ENCODE assay signal across 8 cellular contexts in genomic region chr6:56595490-56596122, GRCh38. TPM values are rescaled to one million over a fixed set of nuclear protein-coding genes. Genes with fewer than 3 reads are reported as not detected.
A peak's percentile ranks its signal among the peaks of the same experiment; 100 is the strongest.
DNase-seq lines count a peak whose midpoint lies in the region; ATAC-seq and TF ChIP-seq lines count a peak whose summit lies in the region.

No MANE protein-coding gene starts in this region.

- H3K27ac ChIP-seq in Karpas-422 (ENCODE audit: low read length), result no peak overlapping the region
- H3K27ac ChIP-seq in adrenal gland, result no peak overlapping the region
- H3K27ac ChIP-seq in spleen, result peak overlapping the region in 1 of 8 donors; percentile 18

- no peaks in the 10 kb centered on the region for H3K9me3 ChIP-seq in Karpas-422 (ENCODE audit: low read length)
- no peaks in the 10 kb centered on the region for H3K9me3 ChIP-seq in adrenal gland (replicated peaks in 1 of 3)
- no peaks in the 10 kb centered on the region for H3K9me3 ChIP-seq in spleen

- H3K36me3 ChIP-seq in Karpas-422 (ENCODE audit: insufficient read depth, low read length) (no peaks in the 10 kb centered on the region), adrenal gland (replicated peaks in 1 of 2) (peaks cover 0 to 20% of the 10 kb centered on the region in 2 donors), spleen (peaks cover 0 to 51% (median 1%) of the 10 kb centered on the region in 6 donors)

- peak; percentile 25 for ATAC-seq in GM21619 (IDR thresholded peaks at IDR 0.05; ENCODE audit: unreplicated experiment)

- H3K4me3 ChIP-seq in Karpas-422 (ENCODE audit: low read length) (no peak overlapping the region), adrenal gland (no peak overlapping the region), spleen (no peak overlapping the region)

- H3K9ac ChIP-seq in Karpas-422 (ENCODE audit: low read length), result no peak overlapping the region

- WGBS in adrenal gland, 4 donors, result 45 to 53% (median 50%) methylated on average over 6 of the region's 6 CpGs
- 49 to 65% (median 56%) methylated on average over 6 of the region's 6 CpGs for WGBS in spleen, 5 donors

- TF ChIP-seq CTCF in adrenal gland (IDR thresholded peaks at IDR 0.05), result peak; percentile 48 to 64 (median 54)
- peak in 9 of 11 experiments; percentile 19 to 60 (median 50) for TF ChIP-seq CTCF in spleen (IDR thresholded peaks at IDR 0.05 in 8 of 11, conservative IDR thresholded peaks at IDR 0.05 in 3 of 11)

- 0 out of 2 replicates have a peak overlapping the region, but pooled peaks have one; percentile 76 for H2AFZ ChIP-seq in Karpas-422 (ENCODE audit: low read length)

- peaks cover 25% of the 10 kb centered on the region for H3K4me1 ChIP-seq in Karpas-422 (ENCODE audit: low read length)
- peaks cover 0 to 13% of the 10 kb centered on the region in 2 donors for H3K4me1 ChIP-seq in adrenal gland (replicated peaks in 1 of 2)
- H3K4me1 ChIP-seq in spleen, result peaks cover 0 to 33% (median 24%) of the 10 kb centered on the region in 6 donors

- no peaks in the 10 kb centered on the region for H3K27me3 ChIP-seq in Karpas-422 (ENCODE audit: low read length)
- no peaks in the 10 kb centered on the region for H3K27me3 ChIP-seq in adrenal gland
- H3K27me3 ChIP-seq in spleen (replicated peaks in 1 of 7), result no peaks in the 10 kb centered on the region

- TF ChIP-seq POLR2A in adrenal gland (IDR thresholded peaks at IDR 0.05), result no peak
- TF ChIP-seq POLR2A in spleen (IDR thresholded peaks at IDR 0.05), result no peak

- peak overlapping the region; percentile 64 for H3K4me2 ChIP-seq in Karpas-422 (ENCODE audit: low read depth, low read length, poor library complexity, severe bottlenecking)

- H4K20me1 ChIP-seq in Karpas-422 (ENCODE audit: insufficient read depth, low read depth, low read length), result no peaks in the 10 kb centered on the region

- DNase-seq in ELR (ENCODE audit: low read depth) (peak; percentile 56), Karpas-422 (peak; percentile 87), SHP77 (lab: John Stamatoyannopoulos, UW) (peak; percentile 17 to 28), adrenal gland (peak in 3 of 7 donors; percentile 27 to 38 (median 36)), hepatic stellate cell (ENCODE audit: low spot score) (peak; percentile 8), spleen (no peak)
- no peak for DNase-seq in activated CD4-positive, CD25-positive, alpha-beta regulatory T cell treated with anti-CD3 and anti-CD28 coated beads, Interleukin-2, amount 50 U/mL, for 72 hours

- H3K9me2 ChIP-seq in Karpas-422 (replicated peaks; ENCODE audit: insufficient read depth, low read length), result no peaks in the 10 kb centered on the region

- intact Hi-C loops in adrenal gland (cut with DNase I) (loop anchor here (10.0 kb wide), 2 partner anchors 121 to 131 kb away; no protein-coding TSS in a partner anchor), spleen (cut with DNase I; ENCODE audit: low total_unique reads) (no loop called here)

- H3K79me2 ChIP-seq in Karpas-422 (ENCODE audit: low read length), result no peaks in the 10 kb centered on the region

RNA-seq across cellular contexts. Expression of gene DST, which starts 47.1 kb away (rescaled TPM):
- 122 and 241 TPM in 2 replicates for total RNA-seq in Karpas-422 (2014; rRNA removed; shearing (Covaris generic); ENCODE audit: low replicate concordance)
- total RNA-seq in adrenal gland (100 to 1,000 TPM; 197 to 418 (median 286) TPM), spleen (100 to 1,000 TPM; 131 to 236 (median 190) TPM)
- polyA plus RNA-seq in adrenal gland (100 to 1,000 TPM; 105 to 208 (median 164) TPM), spleen (10 to 100 TPM; 16.5 to 31.0 (median 21.2) TPM)

Comparison
In these comparisons a context has a peak if more than half of its experiments do, and no peak if none do; other contexts are left out.
1. DNase-seq: peak in ELR (single experiment), Karpas-422 (single experiment), SHP77 (2 of 2) and hepatic stellate cell (single experiment); none in spleen (single experiment) and activated CD4-positive, CD25-positive, alpha-beta regulatory T cell treated with anti-CD3 and anti-CD28 coated beads, Interleukin-2, amount 50 U/mL, for 72 hours (single experiment).